Comparison of ENCODE assay signal across 12 cellular contexts in genomic region chr10:72258617-72259016, GRCh38. TPM values are rescaled to one million over a fixed set of nuclear protein-coding genes. Genes with fewer than 3 reads are reported as not detected.
DNase-seq lines count a peak whose midpoint lies in the region; ATAC-seq, FAIRE-seq and TF ChIP-seq lines count a peak whose summit lies in the region.
"Had no signal": no experiment of that assay in that cellular context is flagged by ENCODE, and none has a peak within 500 bp of the region (broad histone marks: within the 10 kb centered on the region; RNA-seq: fewer than 3 reads in every experiment).

No MANE protein-coding gene starts in this region.

- intact Hi-C loops in activated CD4-positive, alpha-beta T cell treated with anti-CD3 and anti-CD28 coated beads, Interleukin-2, amount 10 ng/mL, durations not matched to agents 24 days and 14 days (cut with micrococcal nuclease), result no loop called here
- intact Hi-C loops in pancreas (cut with DNase I), result no loop called here

- no peaks in the 10 kb centered on the region for H3K9me2 ChIP-seq in hepatocyte (replicated peaks; ENCODE audit: insufficient read depth)

- peaks cover 59% of the 10 kb centered on the region for H3K4me1 Mint-ChIP-seq in activated CD4-positive, alpha-beta T cell treated with anti-CD3 and anti-CD28 coated beads, Interleukin-2, amount 10 ng/mL, durations not matched to agents 24 days and 14 days
- H3K4me1 Mint-ChIP-seq in T-helper 17 cell, result peaks cover 49% of the 10 kb centered on the region

- no peak for DNase-seq in activated CD4-positive, alpha-beta T cell treated with anti-CD3 and anti-CD28 coated beads, Interleukin-2, amount 10 ng/mL, durations not matched to agents 24 days and 14 days
- DNase-seq in activated CD4-positive, alpha-beta T cell treated with anti-CD3 and anti-CD28 coated beads for 1 hour, result no peak
- DNase-seq in T-helper 17 cell (no peak), hepatocyte (ENCODE audit: low spot score) (no peak), pancreas (no peak), NCI-H2171 treated with DMSO at 0.1 percent for 48 hours (lab: John Stamatoyannopoulos, UW) (no peak)
- DNase-seq in stimulated activated CD4-positive, alpha-beta T cell treated with anti-CD3 and anti-CD28 coated beads, Interleukin-1b, Interleukin-23, amount 100 ng/mL, for 48 hours, result no peak
- DNase-seq: activated CD4-positive, CD25-positive, alpha-beta regulatory T cell treated with anti-CD3 and anti-CD28 coated beads, Interleukin-2, amount 50 U/mL, for 72 hours; NCI-H1436 treated with DMSO at 0.1 percent for 48 hours; stimulated activated naive B cell treated with anti-CD40 and anti-IgM and Interleukin-4, amounts not matched to agents 10 μg/mL and 1 μg/mL and 100 μg/mL, for 72 hours had no signal

- H3K4me2 ChIP-seq in hepatocyte, result no peak overlapping the region

- H3K27me3 Mint-ChIP-seq in activated CD4-positive, alpha-beta T cell treated with anti-CD3 and anti-CD28 coated beads, Interleukin-2, amount 10 ng/mL, durations not matched to agents 24 days and 14 days, result no peaks in the 10 kb centered on the region
- no peaks in the 10 kb centered on the region for H3K27me3 Mint-ChIP-seq in T-helper 17 cell
- H3K27me3 Mint-ChIP-seq: stimulated activated naive B cell treated with anti-CD40 and anti-IgM and Interleukin-4, amounts not matched to agents 10 μg/mL and 1 μg/mL and 100 μg/mL, for 72 hours had no signal

- H3K79me2 ChIP-seq in hepatocyte, result no peaks in the 10 kb centered on the region

- H4K20me1 ChIP-seq in hepatocyte (ENCODE audit: insufficient read depth, poor library complexity, severe bottlenecking), result no peaks in the 10 kb centered on the region

- no peak for FAIRE-seq in pancreas (lab: Jason Lieb, UNC)

- peak overlapping the region; percentile 92 for H3K27ac ChIP-seq in hepatocyte
- H3K27ac ChIP-seq in stomach smooth muscle (ENCODE audit: low read length), result peak overlapping the region; percentile 90
- no peak overlapping the region for H3K27ac ChIP-seq in pancreas
- H3K27ac ChIP-seq: HL-60 had no signal

- H3K4me1 ChIP-seq in hepatocyte (ENCODE audit: insufficient read depth) (peaks cover 60% of the 10 kb centered on the region), stomach smooth muscle (ENCODE audit: control insufficient read depth, insufficient read depth, low read length) (peaks cover 68% of the 10 kb centered on the region), pancreas (peaks cover 28 to 52% (median 42%) of the 10 kb centered on the region in 3 donors)

- peak overlapping the region; percentile 36 for H3K27ac Mint-ChIP-seq in activated CD4-positive, alpha-beta T cell treated with anti-CD3 and anti-CD28 coated beads, Interleukin-2, amount 10 ng/mL, durations not matched to agents 24 days and 14 days
- H3K27ac Mint-ChIP-seq in T-helper 17 cell, result peak overlapping the region; percentile 87
- H3K27ac Mint-ChIP-seq: stimulated activated naive B cell treated with anti-CD40 and anti-IgM and Interleukin-4, amounts not matched to agents 10 μg/mL and 1 μg/mL and 100 μg/mL, for 72 hours had no signal

- H3K9me3 ChIP-seq in T-helper 17 cell (ENCODE audit: control insufficient read depth, low read length, poor library complexity, severe bottlenecking) (no peaks in the 10 kb centered on the region), hepatocyte (ENCODE audit: low read depth) (no peaks in the 10 kb centered on the region), stomach smooth muscle (ENCODE audit: control insufficient read depth in 2 of 2, low read length in 2 of 2) (no peaks in the 10 kb centered on the region), pancreas (no peaks in the 10 kb centered on the region)

- H3K36me3 Mint-ChIP-seq in activated CD4-positive, alpha-beta T cell treated with anti-CD3 and anti-CD28 coated beads, Interleukin-2, amount 10 ng/mL, durations not matched to agents 24 days and 14 days (ENCODE audit: low read depth), result peaks cover 2% of the 10 kb centered on the region
- H3K36me3 Mint-ChIP-seq in T-helper 17 cell (ENCODE audit: low read depth), result no peaks in the 10 kb centered on the region
- H3K36me3 Mint-ChIP-seq: stimulated activated naive B cell treated with anti-CD40 and anti-IgM and Interleukin-4, amounts not matched to agents 10 μg/mL and 1 μg/mL and 100 μg/mL, for 72 hours had no signal

- H3K36me3 ChIP-seq in hepatocyte (replicated peaks; ENCODE audit: insufficient read depth, low read depth) (no peaks in the 10 kb centered on the region), stomach smooth muscle (ENCODE audit: control insufficient read depth in 2 of 2, insufficient read depth in 2 of 2, low read length in 2 of 2) (no peaks in the 10 kb centered on the region), pancreas (no peaks in the 10 kb centered on the region)

- TF ChIP-seq CTCF in hepatocyte (IDR thresholded peaks at IDR 0.05; ENCODE audit: poor library complexity) (no peak), pancreas (IDR thresholded peaks at IDR 0.05) (no peak)

- ATAC-seq in T-helper 17 cell (no peak), pancreas (no peak)

- H3K9me3 Mint-ChIP-seq in activated CD4-positive, alpha-beta T cell treated with anti-CD3 and anti-CD28 coated beads, Interleukin-2, amount 10 ng/mL, durations not matched to agents 24 days and 14 days, result no peaks in the 10 kb centered on the region
- H3K9me3 Mint-ChIP-seq: stimulated activated naive B cell treated with anti-CD40 and anti-IgM and Interleukin-4, amounts not matched to agents 10 μg/mL and 1 μg/mL and 100 μg/mL, for 72 hours had no signal

- 94% methylated on average over 4 of the region's 4 CpGs for WGBS in hepatocyte (ENCODE audit: low lambda C conversion rate, missing lambda C conversion rate)
- 94 to 97% methylated on average over 4 of the region's 4 CpGs for WGBS in pancreas, 2 donors

- no peak overlapping the region for H3K9ac ChIP-seq in stomach smooth muscle (ENCODE audit: low read length in 2 of 2)

- no peak overlapping the region for H2AFZ ChIP-seq in hepatocyte

- peak overlapping the region; percentile 4 for H3K4me3 Mint-ChIP-seq in activated CD4-positive, alpha-beta T cell treated with anti-CD3 and anti-CD28 coated beads, Interleukin-2, amount 10 ng/mL, durations not matched to agents 24 days and 14 days
- H3K4me3 Mint-ChIP-seq in T-helper 17 cell, result no peak overlapping the region

- H3K4me3 ChIP-seq in hepatocyte (no peak overlapping the region), stomach smooth muscle (ENCODE audit: low read length in 2 of 2) (no peak overlapping the region), pancreas (no peak overlapping the region)

- H3K27me3 ChIP-seq in hepatocyte, result no peaks in the 10 kb centered on the region
- no peaks in the 10 kb centered on the region for H3K27me3 ChIP-seq in stomach smooth muscle (ENCODE audit: control insufficient read depth in 1 of 2, insufficient read depth in 2 of 2, low read length in 2 of 2)
- no peaks in the 10 kb centered on the region for H3K27me3 ChIP-seq in pancreas

RNA-seq across cellular contexts. Expression of gene DDIT4, which starts 15.1 kb away (rescaled TPM):
- 260 and 271 TPM in 2 replicates for total RNA-seq in activated CD4-positive, alpha-beta T cell treated with anti-CD3 and anti-CD28 coated beads, Interleukin-2, amount 10 ng/mL, durations not matched to agents 24 days and 14 days
- total RNA-seq in T-helper 17 cell, result 100 to 1,000 TPM; 186 to 300 TPM
- 162 and 165 TPM in 2 replicates for total RNA-seq in hepatocyte
- polyA plus RNA-seq in hepatocyte, result 189 and 235 TPM in 2 replicates
- 1,000 to 10,000 TPM in 1 of 6 donors, 100 to 1,000 TPM in 3, 10 to 100 TPM in 2; 61.6 to 1,144 (median 191) TPM for total RNA-seq in pancreas
- 100 to 1,000 TPM; 228 to 795 TPM for polyA plus RNA-seq in pancreas

RNA-seq across cellular contexts. Expression of gene ASCC1, which starts 42.5 kb away (rescaled TPM):
- total RNA-seq in activated CD4-positive, alpha-beta T cell treated with anti-CD3 and anti-CD28 coated beads, Interleukin-2, amount 10 ng/mL, durations not matched to agents 24 days and 14 days, result 33.6 and 34.1 TPM in 2 replicates
- total RNA-seq in T-helper 17 cell (10 to 100 TPM; 14.0 to 14.6 TPM), hepatocyte (38.7 and 43.3 TPM in 2 replicates), pancreas (10 to 100 TPM; 11.7 to 26.0 (median 16.9) TPM)
- polyA plus RNA-seq in hepatocyte (25.2 and 31.8 TPM in 2 replicates), pancreas (10 to 100 TPM in 1 of 2 donors, 1 to 10 TPM in 1; 5.4 to 10.5 TPM)

RNA-seq across cellular contexts. Expression of gene ANAPC16, which starts 42.8 kb away (rescaled TPM):
- total RNA-seq in activated CD4-positive, alpha-beta T cell treated with anti-CD3 and anti-CD28 coated beads, Interleukin-2, amount 10 ng/mL, durations not matched to agents 24 days and 14 days, result 73.2 and 74.3 TPM in 2 replicates
- total RNA-seq in T-helper 17 cell, result 10 to 100 TPM; 69.5 to 85.7 TPM
- 109 and 117 TPM in 2 replicates for total RNA-seq in hepatocyte
- 118 and 131 TPM in 2 replicates for polyA plus RNA-seq in hepatocyte
- total RNA-seq in pancreas, result 10 to 100 TPM; 52.4 to 92.6 (median 68.0) TPM
- polyA plus RNA-seq in pancreas, result 100 to 1,000 TPM in 1 of 2 donors, 10 to 100 TPM in 1; 92.0 to 153 TPM

Comparison
In these comparisons a context has a peak if more than half of its experiments do, and no peak if none do; other contexts are left out.
1. H3K27ac ChIP-seq: peak in hepatocyte (single experiment) and stomach smooth muscle (single experiment); none in pancreas (0 of 4).